In genomic region chr11:127098684-127099083, GRCh38 we compare ENCODE assay signal across 17 cellular contexts.
"Had no signal": no experiment of that assay in that cellular context is flagged by ENCODE, and none has a peak within 500 bp of the region (broad histone marks: within the 10 kb centered on the region; RNA-seq: fewer than 3 reads in every experiment).

No MANE protein-coding gene starts in this region.

- H3K27me3 ChIP-seq: gastrocnemius medialis, ovary, stomach had no signal

- H3K4me1 ChIP-seq: gastrocnemius medialis, lower lobe of right lung, stomach had no signal

- H3K9me3 ChIP-seq: gastrocnemius medialis, lower lobe of right lung, mucosa of descending colon, ovary, thoracic aorta had no signal

- H3K36me3 ChIP-seq: gastrocnemius medialis, heart right ventricle, lower lobe of right lung, ovary, stomach, thoracic aorta had no signal

- ATAC-seq: activated T-helper 17 cell treated with anti-CD3 and anti-CD28 coated beads, Interleukin-2, amount 50 U/mL, for 72 hours; gastrocnemius medialis; heart right ventricle; lower lobe of right lung; mucosa of descending colon; natural killer cell treated with Interleukin-12 subunit alpha and Interleukin-12 subunit beta and Interleukin-15 and Interleukin-18, amount 100 ng/mL, for 72 hours had no signal

- H3K4me3 ChIP-seq: gastrocnemius medialis, heart right ventricle, lower lobe of right lung, mucosa of descending colon, ovary, skin epidermis, stomach, thoracic aorta had no signal

- DNase-seq: activated CD4-positive, alpha-beta T cell treated with anti-CD3 and anti-CD28 coated beads, Interleukin-2, amount 10 ng/mL, durations not matched to agents 7 days and 5 days; activated CD4-positive, CD25-positive, alpha-beta regulatory T cell; activated CD8-positive, alpha-beta memory T cell treated with anti-CD3 and anti-CD28 coated beads for 24 hours; activated naive CD4-positive, alpha-beta T cell treated with anti-CD3 and anti-CD28 coated beads for 36 hours; effector CD4-positive, alpha-beta T cell; gastrocnemius medialis; heart right ventricle; kidney glomerular epithelial cell; lower lobe of right lung; mucosa of descending colon; ovary; stimulated activated CD4-positive, alpha-beta T cell treated with anti-CD3 and anti-CD28 coated beads, Interleukin-4, amount 100 ng/mL, for 4 hours; stomach had no signal

- H3K27ac ChIP-seq: gastrocnemius medialis, heart right ventricle, lower lobe of right lung, ovary, skin epidermis, stomach, thoracic aorta had no signal
